ENCODE assay signal across 1 cellular context in genomic region chrX:132257116-132257515, GRCh38.
TF ChIP-seq lines count a peak whose summit lies in the region.

No MANE protein-coding gene starts in this region.

TF ChIP-seq in IMR-90, 13 proteins besides CTCF, POLR2A, EP300 and RAD21:
- TF ChIP-seq RFX5 (IDR thresholded peaks at IDR 0.05; ENCODE audit: low read depth, low read length) (no peak), ELK1 (IDR thresholded peaks at IDR 0.05; ENCODE audit: borderline replicate concordance, low read depth, low read length) (no peak), FOS (IDR thresholded peaks at IDR 0.05; ENCODE audit: low read depth, low read length) (no peak), MXI1 (IDR thresholded peaks at IDR 0.05; ENCODE audit: borderline replicate concordance, low read depth, low read length) (no peak), BHLHE40 (IDR thresholded peaks at IDR 0.05; ENCODE audit: low read depth, low read length) (no peak), RCOR1 (IDR thresholded peaks at IDR 0.05; ENCODE audit: insufficient replicate concordance, low read length) (no peak), CEBPB (IDR thresholded peaks at IDR 0.05; ENCODE audit: low read depth, low read length) (no peak), SMC3 (IDR thresholded peaks at IDR 0.05; ENCODE audit: low read depth, low read length) (no peak), USF2 (IDR thresholded peaks at IDR 0.05; ENCODE audit: low read depth, low read length) (no peak), MAFK (IDR thresholded peaks at IDR 0.05; ENCODE audit: low read depth, low read length) (no peak), NFE2L2 (IDR thresholded peaks at IDR 0.05; ENCODE audit: low read depth, low read length) (no peak), MAZ (IDR thresholded peaks at IDR 0.05; ENCODE audit: borderline replicate concordance, low read depth, low read length) (no peak), CHD1 (IDR thresholded peaks at IDR 0.05; ENCODE audit: low read depth, low read length) (no peak)
